ENCODE assay signal across 11 cellular contexts in the genomic region with DNA sequence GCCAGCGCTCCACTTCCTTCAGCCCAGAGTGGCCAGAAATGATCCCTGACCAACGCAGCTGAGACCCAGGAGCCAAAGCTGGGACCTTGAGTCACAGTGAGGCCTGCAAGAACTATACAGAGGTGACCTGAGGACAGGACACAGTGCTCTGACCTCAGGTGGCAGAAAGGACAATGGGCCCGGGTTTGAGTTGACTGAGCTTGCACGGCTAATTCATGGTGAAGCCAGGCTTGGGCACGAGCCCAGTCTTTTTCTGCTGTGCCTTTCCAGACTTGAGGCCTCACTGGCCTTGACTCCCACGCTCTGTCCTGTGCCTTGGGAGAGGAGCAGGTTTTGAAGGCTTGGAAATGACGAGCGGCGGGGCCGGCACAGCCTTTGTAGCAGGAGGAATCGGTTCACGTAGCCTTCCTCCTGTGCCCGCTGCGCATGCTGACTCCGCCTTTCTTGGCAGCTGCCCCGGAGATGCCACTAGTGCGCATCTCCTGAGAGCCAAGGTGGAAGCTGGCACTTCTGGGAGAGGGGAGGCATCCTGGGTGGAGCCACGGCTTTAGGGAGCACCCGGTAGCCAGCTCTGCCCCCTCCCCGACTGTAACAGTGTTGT. TPM values are rescaled to one million over a fixed set of nuclear protein-coding genes. Genes with fewer than 3 reads are reported as not detected.
DNase-seq lines count a peak whose midpoint lies in the region; ATAC-seq and TF ChIP-seq lines count a peak whose summit lies in the region.
"Had no signal": no experiment of that assay in that cellular context is flagged by ENCODE, and none has a peak within 500 bp of the region (broad histone marks: within the 10 kb centered on the region; RNA-seq: fewer than 3 reads in every experiment).

No MANE protein-coding gene starts in this region.

- TF ChIP-seq RAD21 in Ishikawa (IDR thresholded peaks at IDR 0.05; ENCODE audit: low read depth), result 0 out of 2 replicates have a peak, but pooled peaks have one; percentile 2

- H3K36me3 ChIP-seq in ascending aorta (peaks cover 32 to 45% of the 10 kb centered on the region in 2 donors), psoas muscle (ENCODE audit: insufficient read depth in 1 of 2, low read depth in 1 of 2) (peaks cover 0 to 72% of the 10 kb centered on the region in 2 donors)

- ATAC-seq in left cardiac atrium, result peak; percentile 54 to 57
- peak; percentile 58 to 74 (median 68) for ATAC-seq in psoas muscle
- ATAC-seq in HG03135 (IDR thresholded peaks at IDR 0.05; ENCODE audit: unreplicated experiment), result no peak
- ATAC-seq in activated CD4-positive, CD25-positive, alpha-beta regulatory T cell treated with anti-CD3 and anti-CD28 coated beads, Interleukin-2, amount 50 U/mL, for 24 hours, result no peak
- no peak for ATAC-seq in GM19328 (IDR thresholded peaks at IDR 0.05; ENCODE audit: unreplicated experiment)
- ATAC-seq: natural killer cell had no signal

- H3K4me3 ChIP-seq in ascending aorta (no peak overlapping the region), psoas muscle (peak overlapping the region; percentile 23)
- H3K4me3 ChIP-seq: MG63 had no signal

- peak overlapping the region; percentile 76 to 82 for H3K27ac ChIP-seq in ascending aorta
- H3K27ac ChIP-seq in psoas muscle, result peak overlapping the region; percentile 46

- TF ChIP-seq CTCF in ascending aorta (IDR thresholded peaks at IDR 0.05) (no peak), psoas muscle (IDR thresholded peaks at IDR 0.05) (no peak)

- H3K27me3 ChIP-seq in ascending aorta, result no peaks in the 10 kb centered on the region
- H3K27me3 ChIP-seq in psoas muscle (ENCODE audit: insufficient read depth in 3 of 3, low read length in 2 of 3), result no peaks in the 10 kb centered on the region
- H3K27me3 ChIP-seq: MG63 had no signal

- 18 to 27% (median 19%) methylated on average over 20 of the region's 20 CpGs for WGBS in psoas muscle, 3 donors

- intact Hi-C loops in ascending aorta (cut with DNase I), result loop anchor here (5.0 kb wide), 2 partner anchors 47 to 152 kb away; no protein-coding TSS in a partner anchor
- intact Hi-C loops in left cardiac atrium (cut with DNase I), result no loop called here
- intact Hi-C loops in psoas muscle (cut with DNase I), result no loop called here

- H3K9me3 ChIP-seq in ascending aorta (no peaks in the 10 kb centered on the region), psoas muscle (no peaks in the 10 kb centered on the region)
- H3K9me3 ChIP-seq: MG63 had no signal

- no peak for TF ChIP-seq EP300 in Ishikawa (IDR thresholded peaks at IDR 0.05; ENCODE audit: borderline replicate concordance)

- H3K4me1 ChIP-seq in ascending aorta, result peaks cover 4 to 66% of the 10 kb centered on the region in 2 donors
- H3K4me1 ChIP-seq in psoas muscle, result peaks cover 16% of the 10 kb centered on the region

- DNase-seq in ascending aorta (ENCODE audit: low spot score in 2 of 2), result no peak
- DNase-seq in left cardiac atrium, result peak; percentile 71
- DNase-seq in psoas muscle, result peak; percentile 69 to 82
- no peak for DNase-seq in stimulated activated CD4-positive, alpha-beta T cell treated with anti-CD3 and anti-CD28 coated beads, Interleukin-4, amount 100 ng/mL, for 24 hours
- DNase-seq: activated T-cell treated with anti-CD3 and anti-CD28 coated beads, Interleukin-2, amount 50 U/mL, for 24 hours; MG63; natural killer cell had no signal

TF ChIP-seq in Ishikawa, 13 proteins besides CTCF, POLR2A, EP300 and RAD21:
- TF ChIP-seq TEAD4 (IDR thresholded peaks at IDR 0.05) (no peak), TCF12 (IDR thresholded peaks at IDR 0.05; ENCODE audit: low read depth) (peak; percentile 43; the same call in 1 of the 2 replicates), ZBTB7A (IDR thresholded peaks at IDR 0.05; ENCODE audit: low read depth) (no peak), MAX (IDR thresholded peaks at IDR 0.05) (peak; percentile 62; the same call in 1 of the 2 replicates), REST (IDR thresholded peaks at IDR 0.05; ENCODE audit: low read depth) (no peak), NFIC (IDR thresholded peaks at IDR 0.05) (peak; percentile 72; the same call in 1 of the 2 replicates), EGR1 (IDR thresholded peaks at IDR 0.05) (0 out of 2 replicates have a peak, but pooled peaks have one; percentile 64), USF1 (IDR thresholded peaks at IDR 0.05) (0 out of 2 replicates have a peak, but pooled peaks have one; percentile 18)
TF ChIP-seq in Ishikawa: peak in this region for 5.

RNA-seq across cellular contexts. Expression of gene NDEL1, which starts 34.9 kb away (rescaled TPM):
- total RNA-seq in ascending aorta, result 103 TPM
- 10 to 100 TPM; 27.8 to 48.8 TPM for total RNA-seq in left cardiac atrium
- 10 to 100 TPM; 24.6 to 54.8 (median 44.7) TPM for total RNA-seq in psoas muscle
- 10 to 100 TPM; 34.2 to 79.2 (median 37.6) TPM for polyA plus RNA-seq in psoas muscle

Comparison
In these comparisons a context has a peak if more than half of its experiments do, and no peak if none do; other contexts are left out.
1. DNase-seq: peak in left cardiac atrium (single experiment) and psoas muscle (2 of 2); none in ascending aorta (0 of 2) and stimulated activated CD4-positive, alpha-beta T cell treated with anti-CD3 and anti-CD28 coated beads, Interleukin-4, amount 100 ng/mL, for 24 hours (single experiment).
2. ATAC-seq: peak in left cardiac atrium (2 of 2) and psoas muscle (4 of 4); none in HG03135 (single experiment), activated CD4-positive, CD25-positive, alpha-beta regulatory T cell treated with anti-CD3 and anti-CD28 coated beads, Interleukin-2, amount 50 U/mL, for 24 hours (0 of 2) and GM19328 (single experiment).